ENCODE assay signal across 13 cellular contexts in genomic region chrX:32673193-32673592, GRCh38.
DNase-seq lines count a peak whose midpoint lies in the region; ATAC-seq and TF ChIP-seq lines count a peak whose summit lies in the region.
"Had no signal": no experiment of that assay in that cellular context is flagged by ENCODE, and none has a peak within 500 bp of the region (broad histone marks: within the 10 kb centered on the region; RNA-seq: fewer than 3 reads in every experiment).

No MANE protein-coding gene starts in this region.

- no peaks in the 10 kb centered on the region for H3K4me1 Mint-ChIP-seq in nephron progenitor cell
- no peaks in the 10 kb centered on the region for H3K4me1 Mint-ChIP-seq in T-cell

- no peaks in the 10 kb centered on the region for H3K27me3 ChIP-seq in GM06990 (replicated peaks; ENCODE audit: control insufficient read depth, insufficient read depth, low read length)

- no peaks in the 10 kb centered on the region for H3K36me3 Mint-ChIP-seq in nephron progenitor cell (ENCODE audit: low read depth)
- H3K36me3 Mint-ChIP-seq in T-cell = no peaks in the 10 kb centered on the region

- H3K27me3 Mint-ChIP-seq in nephron progenitor cell (ENCODE audit: low read depth, poor library complexity) (no peaks in the 10 kb centered on the region), T-cell (peaks cover 0 to 7% of the 10 kb centered on the region in 2 donors)
- H3K27me3 Mint-ChIP-seq: effector memory CD8-positive, alpha-beta T cell had no signal

- H3K27ac Mint-ChIP-seq in nephron progenitor cell (no peak overlapping the region), T-cell (no peak overlapping the region)
- H3K27ac Mint-ChIP-seq: effector memory CD8-positive, alpha-beta T cell had no signal

- H3K36me3 ChIP-seq in GM06990 (ENCODE audit: control insufficient read depth, insufficient read depth, low read length) = no peaks in the 10 kb centered on the region

- TF ChIP-seq CTCF in GM06990 (IDR thresholded peaks at IDR 0.05; ENCODE audit: insufficient read depth, low read length, poor library complexity, severe bottlenecking) (peak; percentile 10), NB4 (IDR thresholded peaks at IDR 0.05; ENCODE audit: low read depth, low read length) (no peak), nephron progenitor cell (IDR thresholded peaks at IDR 0.05) (peak; percentile 26)

- no peak for TF ChIP-seq POLR2A in NB4 (IDR thresholded peaks at IDR 0.05; ENCODE audit: extremely low read depth, insufficient read length)

- H3K4me3 ChIP-seq in GM06990 (replicated peaks; ENCODE audit: low read depth, low read length) (no peak overlapping the region), NB4 (ENCODE audit: low read depth, low read length) (no peak overlapping the region)

- CTCF ChIA-PET in T-cell (lab: Charles Lee) = no interaction called here

- H3K9me3 Mint-ChIP-seq in nephron progenitor cell = no peaks in the 10 kb centered on the region
- no peaks in the 10 kb centered on the region for H3K9me3 Mint-ChIP-seq in T-cell
- H3K9me3 Mint-ChIP-seq: effector memory CD8-positive, alpha-beta T cell had no signal

- POLR2A ChIA-PET in T-cell (lab: Charles Lee) = no interaction called here

- DNase-seq in GM06990 (ENCODE audit: extremely low read depth, insufficient read length) (no peak), NB4 (ENCODE audit: low read depth) (peak; percentile 15), cerebellar cortex (ENCODE audit: low spot score) (peak; percentile 0), nephron progenitor cell (no peak), T-cell (no peak)
- DNase-seq: DMS79 treated with DMSO at 0.1 percent for 48 hours; effector memory CD8-positive, alpha-beta T cell; NCI-H2227 treated with DMSO at 0.1 percent for 48 hours; right cardiac atrium had no signal

- ATAC-seq in GM21786 (IDR thresholded peaks at IDR 0.05; ENCODE audit: unreplicated experiment) (no peak), GM19397 (IDR thresholded peaks at IDR 0.05; ENCODE audit: unreplicated experiment) (no peak), T-cell (replicated peaks in 1 of 4) (no peak), GM18907 (IDR thresholded peaks at IDR 0.05; ENCODE audit: unreplicated experiment) (no peak)
- ATAC-seq: effector memory CD8-positive, alpha-beta T cell; left lobe of liver; right cardiac atrium had no signal

- H3K4me3 Mint-ChIP-seq in nephron progenitor cell (no peak overlapping the region), T-cell (no peak overlapping the region)
- H3K4me3 Mint-ChIP-seq: effector memory CD8-positive, alpha-beta T cell had no signal

Comparison
In these comparisons a context has a peak if more than half of its experiments do, and no peak if none do; other contexts are left out.
1. DNase-seq: peak in NB4 (single experiment) and cerebellar cortex (single experiment); none in GM06990 (single experiment), nephron progenitor cell (single experiment) and T-cell (0 of 34).